8 cellular contexts compared by ENCODE assay signal in genomic region chr22:30305906-30306628, GRCh38. TPM values are rescaled to one million over a fixed set of nuclear protein-coding genes. Genes with fewer than 3 reads are reported as not detected.
A peak's percentile ranks its signal among the peaks of the same experiment; 100 is the strongest.
DNase-seq lines count a peak whose midpoint lies in the region; ATAC-seq and TF ChIP-seq lines count a peak whose summit lies in the region.

No MANE protein-coding gene starts in this region.

- TF ChIP-seq POLR2A in breast epithelium (IDR thresholded peaks at IDR 0.05), result no peak

- peak overlapping the region; percentile 19; the same call in 1 of the 2 replicates for H2AFZ ChIP-seq in MM.1S (ENCODE audit: low read length)

- no peak for TF ChIP-seq CTCF in MM.1S (IDR thresholded peaks at IDR 0.05; ENCODE audit: low read length)
- no peak for TF ChIP-seq CTCF in breast epithelium (IDR thresholded peaks at IDR 0.05)
- TF ChIP-seq CTCF in natural killer cell (IDR thresholded peaks at IDR 0.05), result no peak

- peaks cover 31% of the 10 kb centered on the region for H3F3A ChIP-seq in MM.1S (ENCODE audit: insufficient read depth, low read length)

- peak overlapping the region; percentile 87 for H3K4me2 ChIP-seq in MM.1S (ENCODE audit: low read depth, low read length)

- peak; percentile 56 to 62 for ATAC-seq in CD4-positive, CD25-positive, alpha-beta regulatory T cell (ENCODE audit: low read depth in 2 of 2)
- peak; percentile 39 to 61 (median 58) for ATAC-seq in natural killer cell
- no peak for ATAC-seq in GM21529 (IDR thresholded peaks at IDR 0.05; ENCODE audit: unreplicated experiment)

- H3K9me2 ChIP-seq in MM.1S (replicated peaks; ENCODE audit: insufficient read depth, low read length), result no peaks in the 10 kb centered on the region

- peak in 2 of 3 donors; percentile 80 to 89 for DNase-seq in CD4-positive, CD25-positive, alpha-beta regulatory T cell
- DNase-seq in MM.1S (peak; percentile 59), breast epithelium (ENCODE audit: low spot score in 2 of 2) (no peak), natural killer cell (no peak), RKO (ENCODE audit: low spot score) (no peak), putamen (ENCODE audit: low spot score) (no peak), globus pallidus (ENCODE audit: low spot score) (no peak)

- H3K4me1 ChIP-seq in CD4-positive, CD25-positive, alpha-beta regulatory T cell (ENCODE audit: control insufficient read depth, insufficient read depth, low read length, poor library complexity, severe bottlenecking), result peaks cover 100% of the 10 kb centered on the region
- peaks cover 79% of the 10 kb centered on the region for H3K4me1 ChIP-seq in MM.1S (ENCODE audit: low read length)
- H3K4me1 ChIP-seq in breast epithelium, result peaks cover 40 to 94% of the 10 kb centered on the region in 2 donors

- no peaks in the 10 kb centered on the region for H3K9me3 Mint-ChIP-seq in CD4-positive, CD25-positive, alpha-beta regulatory T cell
- no peaks in the 10 kb centered on the region for H3K9me3 Mint-ChIP-seq in natural killer cell

- peak overlapping the region; percentile 80 for H3K27ac ChIP-seq in CD4-positive, CD25-positive, alpha-beta regulatory T cell (ENCODE audit: insufficient read depth, low read length, poor library complexity, severe bottlenecking)
- H3K27ac ChIP-seq in MM.1S (ENCODE audit: low read length) (peak overlapping the region; percentile 76), breast epithelium (peak overlapping the region; percentile 88 to 96)

- H3K9me3 ChIP-seq in CD4-positive, CD25-positive, alpha-beta regulatory T cell (ENCODE audit: control insufficient read depth in 2 of 2, low read length in 2 of 2), result no peaks in the 10 kb centered on the region
- H3K9me3 ChIP-seq in MM.1S (replicated peaks; ENCODE audit: insufficient read depth, low read length) (no peaks in the 10 kb centered on the region), breast epithelium (no peaks in the 10 kb centered on the region)

- H3K27me3 ChIP-seq in CD4-positive, CD25-positive, alpha-beta regulatory T cell (ENCODE audit: control insufficient read depth, insufficient read depth, low read length), result no peaks in the 10 kb centered on the region
- H3K27me3 ChIP-seq in MM.1S (replicated peaks; ENCODE audit: insufficient read depth, low read length) (no peaks in the 10 kb centered on the region), breast epithelium (no peaks in the 10 kb centered on the region)

- H3K4me3 ChIP-seq in CD4-positive, CD25-positive, alpha-beta regulatory T cell (ENCODE audit: low read depth, low read length), result peak overlapping the region; percentile 80
- H3K4me3 ChIP-seq in MM.1S (ENCODE audit: low read length), result peak overlapping the region; percentile 41
- peak overlapping the region in 1 of 3 donors; percentile 23 for H3K4me3 ChIP-seq in breast epithelium

- H4K20me1 ChIP-seq in MM.1S (ENCODE audit: insufficient read depth, low read length), result no peaks in the 10 kb centered on the region

- H3K4me1 Mint-ChIP-seq in CD4-positive, CD25-positive, alpha-beta regulatory T cell, result peaks cover 40 to 100% (median 84%) of the 10 kb centered on the region in 4 donors
- peaks cover 89 to 99% of the 10 kb centered on the region in 2 donors for H3K4me1 Mint-ChIP-seq in natural killer cell

- H3K27ac Mint-ChIP-seq in CD4-positive, CD25-positive, alpha-beta regulatory T cell, result peak overlapping the region; percentile 84 to 99 (median 97)
- peak overlapping the region; percentile 87 to 95 for H3K27ac Mint-ChIP-seq in natural killer cell

- intact Hi-C loops in breast epithelium (cut with DNase I; ENCODE audit: low total_unique reads), result no loop called here
- intact Hi-C loops in natural killer cell (cut with micrococcal nuclease), result loop anchor here (2.0 to 5.0 kb wide), 2 partner anchors 15 to 46 kb away; no protein-coding TSS in a partner anchor

- H3K36me3 ChIP-seq in CD4-positive, CD25-positive, alpha-beta regulatory T cell (ENCODE audit: control insufficient read depth, insufficient read depth, low read length), result peaks cover 20% of the 10 kb centered on the region
- H3K36me3 ChIP-seq in MM.1S (replicated peaks; ENCODE audit: insufficient read depth, low read length), result no peaks in the 10 kb centered on the region
- no peaks in the 10 kb centered on the region for H3K36me3 ChIP-seq in breast epithelium

- peaks cover 48% of the 10 kb centered on the region for H3K79me2 ChIP-seq in MM.1S (ENCODE audit: low read length)

- peak overlapping the region; percentile 69 to 81 (median 78) for H3K4me3 Mint-ChIP-seq in CD4-positive, CD25-positive, alpha-beta regulatory T cell
- H3K4me3 Mint-ChIP-seq in natural killer cell, result peak overlapping the region; percentile 79

- H3K36me3 Mint-ChIP-seq in CD4-positive, CD25-positive, alpha-beta regulatory T cell, result peaks cover 38% of the 10 kb centered on the region
- no peaks in the 10 kb centered on the region for H3K36me3 Mint-ChIP-seq in natural killer cell

- H3K27me3 Mint-ChIP-seq in CD4-positive, CD25-positive, alpha-beta regulatory T cell, result no peaks in the 10 kb centered on the region
- no peaks in the 10 kb centered on the region for H3K27me3 Mint-ChIP-seq in natural killer cell (ENCODE audit: low read depth in 2 of 2)

- peak overlapping the region; percentile 48 for H3K9ac ChIP-seq in MM.1S (ENCODE audit: low read length)

RNA-seq across cellular contexts. Expression of gene CASTOR1, which starts 16.8 kb away (rescaled TPM):
- 18.7 TPM for total RNA-seq in CD4-positive, CD25-positive, alpha-beta regulatory T cell
- 10 to 100 TPM; 10.9 to 16.4 (median 12.1) TPM for polyA plus RNA-seq in CD4-positive, CD25-positive, alpha-beta regulatory T cell
- total RNA-seq in breast epithelium, result 10 to 100 TPM; 15.5 to 26.6 (median 20.6) TPM
- 10 to 100 TPM in 1 of 3 donors, 1 to 10 TPM in 2; 7.0 to 11.9 (median 8.8) TPM for total RNA-seq in natural killer cell

RNA-seq across cellular contexts. Expression of gene TBC1D10A, which starts 20.7 kb away (rescaled TPM):
- total RNA-seq in CD4-positive, CD25-positive, alpha-beta regulatory T cell, result 67.5 TPM
- polyA plus RNA-seq in CD4-positive, CD25-positive, alpha-beta regulatory T cell, result 10 to 100 TPM; 44.2 to 58.0 (median 47.4) TPM
- total RNA-seq in breast epithelium, result 10 to 100 TPM; 25.0 to 50.1 (median 32.4) TPM
- total RNA-seq in natural killer cell, result 10 to 100 TPM; 38.9 to 48.0 (median 47.9) TPM

RNA-seq across cellular contexts. Expression of gene OSM, which starts 39.4 kb away (rescaled TPM):
- 24.0 TPM for total RNA-seq in CD4-positive, CD25-positive, alpha-beta regulatory T cell
- polyA plus RNA-seq in CD4-positive, CD25-positive, alpha-beta regulatory T cell, result 1 to 10 TPM; 2.4 to 7.0 (median 4.8) TPM
- total RNA-seq in breast epithelium, result 1 to 10 TPM; 1.3 to 2.5 (median 1.3) TPM
- total RNA-seq in natural killer cell, result 100 to 1,000 TPM in 1 of 3 donors, 10 to 100 TPM in 2; 17.4 to 142 (median 18.1) TPM

RNA-seq across cellular contexts. Expression of gene SF3A1, which starts 50.6 kb away (rescaled TPM):
- total RNA-seq in CD4-positive, CD25-positive, alpha-beta regulatory T cell, result 389 TPM
- 10 to 100 TPM; 66.6 to 78.6 (median 75.1) TPM for polyA plus RNA-seq in CD4-positive, CD25-positive, alpha-beta regulatory T cell
- 10 to 100 TPM; 47.7 to 68.6 (median 47.9) TPM for total RNA-seq in breast epithelium
- 100 to 1,000 TPM; 309 to 340 (median 319) TPM for total RNA-seq in natural killer cell

RNA-seq across cellular contexts. Expression of gene CCDC157, which starts 50.7 kb away (rescaled TPM):
- 7.1 TPM for total RNA-seq in CD4-positive, CD25-positive, alpha-beta regulatory T cell
- polyA plus RNA-seq in CD4-positive, CD25-positive, alpha-beta regulatory T cell, result 1 to 10 TPM; 1.3 to 2.4 (median 1.9) TPM
- total RNA-seq in breast epithelium (1 to 10 TPM; 2.6 to 7.5 (median 6.6) TPM), natural killer cell (1 to 10 TPM; 7.7 to 9.7 (median 8.4) TPM)

Comparison
In these comparisons a context has a peak if more than half of its experiments do, and no peak if none do; other contexts are left out.
1. DNase-seq: peak in CD4-positive, CD25-positive, alpha-beta regulatory T cell (2 of 3) and MM.1S (single experiment); none in breast epithelium (0 of 2), natural killer cell (single experiment), RKO (single experiment), putamen (single experiment) and globus pallidus (single experiment).
2. Peak in every context shown above with its lines, with median percentiles within 50 percentile points of each other: H3K27ac ChIP-seq.